12 cellular contexts compared by ENCODE assay signal in the genomic region with DNA sequence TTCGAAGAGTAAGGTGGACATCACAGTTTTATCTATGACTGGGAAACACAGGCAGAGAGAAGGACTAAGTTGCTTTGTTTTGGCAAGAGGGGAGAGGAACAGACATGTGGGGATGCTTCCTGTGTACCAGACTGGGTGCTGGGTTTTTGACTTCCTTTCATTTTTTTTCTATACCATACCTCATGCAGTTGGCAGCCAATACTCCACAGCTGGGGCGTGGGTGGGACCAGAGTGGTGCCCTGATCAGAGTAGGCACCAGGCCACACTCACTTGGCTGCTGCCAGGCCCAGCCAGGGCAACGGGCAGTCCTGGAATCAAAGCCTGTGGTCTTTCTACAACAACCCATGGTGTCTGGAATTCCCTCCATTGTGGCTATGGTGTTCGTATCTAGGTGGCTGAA. TPM values are rescaled to one million over a fixed set of nuclear protein-coding genes. Genes with fewer than 3 reads are reported as not detected.
DNase-seq lines count a peak whose midpoint lies in the region; ATAC-seq and TF ChIP-seq lines count a peak whose summit lies in the region.
"Had no signal": no experiment of that assay in that cellular context is flagged by ENCODE, and none has a peak within 500 bp of the region (broad histone marks: within the 10 kb centered on the region; RNA-seq: fewer than 3 reads in every experiment).

No MANE protein-coding gene starts in this region.

- DNase-seq in activated naive CD4-positive, alpha-beta T cell treated with anti-CD3 and anti-CD28 coated beads for 36 hours: peak; percentile 33
- no peak for DNase-seq in activated naive CD4-positive, alpha-beta T cell treated with anti-CD3 and anti-CD28 coated beads, Interleukin-2, amount 10 ng/mL, durations not matched to agents 7 days and 5 days
- DNase-seq in chondrocyte (ENCODE audit: low spot score): no peak
- DNase-seq in mesenchymal stem cell: no peak
- no peak for DNase-seq in tibial nerve (ENCODE audit: low spot score in 2 of 2)
- DNase-seq in GDM1 (lab: John Stamatoyannopoulos, UW): no peak
- no peak for DNase-seq in BE2C
- DNase-seq: NCI-H82, substantia nigra had no signal

- 94% methylated on average over 4 of the region's 4 CpGs for WGBS in mesenchymal stem cell
- 73 to 85% methylated on average over 4 of the region's 4 CpGs for WGBS in tibial nerve, 2 donors

- TF ChIP-seq EP300 in tibial nerve (IDR thresholded peaks at IDR 0.05): no peak

- peaks cover under 1% of the 10 kb centered on the region for H3K9me3 Mint-ChIP-seq in activated naive CD4-positive, alpha-beta T cell treated with anti-CD3 and anti-CD28 coated beads for 36 hours
- H3K9me3 Mint-ChIP-seq in activated naive CD4-positive, alpha-beta T cell treated with anti-CD3 and anti-CD28 coated beads, Interleukin-2, amount 10 ng/mL, durations not matched to agents 7 days and 5 days: peaks cover 5% of the 10 kb centered on the region
- H3K9me3 Mint-ChIP-seq in chondrocyte (ENCODE audit: low read depth): peaks cover 3% of the 10 kb centered on the region

- H3K9me3 ChIP-seq in mesenchymal stem cell (ENCODE audit: control insufficient read depth, low read length): peaks cover 2% of the 10 kb centered on the region
- peaks cover 0 to 9% (median 0%) of the 10 kb centered on the region in 4 donors for H3K9me3 ChIP-seq in tibial nerve
- H3K9me3 ChIP-seq in BE2C: no peaks in the 10 kb centered on the region
- H3K9me3 ChIP-seq: HAP-1 had no signal

- H3K27me3 Mint-ChIP-seq in activated naive CD4-positive, alpha-beta T cell treated with anti-CD3 and anti-CD28 coated beads for 36 hours (ENCODE audit: low read depth): no peaks in the 10 kb centered on the region
- H3K27me3 Mint-ChIP-seq in activated naive CD4-positive, alpha-beta T cell treated with anti-CD3 and anti-CD28 coated beads, Interleukin-2, amount 10 ng/mL, durations not matched to agents 7 days and 5 days: peaks cover 26% of the 10 kb centered on the region
- H3K27me3 Mint-ChIP-seq in chondrocyte (ENCODE audit: low read depth): no peaks in the 10 kb centered on the region

- peak overlapping the region in 1 of 2 experiments; percentile 37 for H3K4me3 ChIP-seq in mesenchymal stem cell (ENCODE audit: insufficient read depth in 1 of 2, low read depth in 1 of 2, low read length in 2 of 2)
- no peak overlapping the region for H3K4me3 ChIP-seq in tibial nerve
- H3K4me3 ChIP-seq in BE2C (ENCODE audit: low read depth, low read length): no peak overlapping the region
- H3K4me3 ChIP-seq: HAP-1 had no signal

- peak overlapping the region; percentile 40 to 85 for H3K18ac ChIP-seq in mesenchymal stem cell (ENCODE audit: low read depth in 1 of 2, low read length in 2 of 2)

- H2BK5ac ChIP-seq in mesenchymal stem cell (ENCODE audit: low read depth, low read length, poor library complexity, severe bottlenecking): no peak overlapping the region

- peak overlapping the region in 1 of 2 experiments; percentile 51 for H3K23ac ChIP-seq in mesenchymal stem cell (ENCODE audit: low read length in 2 of 2)

- H2AFZ ChIP-seq in mesenchymal stem cell (ENCODE audit: low read depth, low read length): no peak overlapping the region

- no peak for TF ChIP-seq POLR2A in tibial nerve (IDR thresholded peaks at IDR 0.05)

- peaks cover 22% of the 10 kb centered on the region for H3K4me1 Mint-ChIP-seq in activated naive CD4-positive, alpha-beta T cell treated with anti-CD3 and anti-CD28 coated beads for 36 hours (ENCODE audit: low read depth)
- peaks cover 15% of the 10 kb centered on the region for H3K4me1 Mint-ChIP-seq in activated naive CD4-positive, alpha-beta T cell treated with anti-CD3 and anti-CD28 coated beads, Interleukin-2, amount 10 ng/mL, durations not matched to agents 7 days and 5 days
- peaks cover 97% of the 10 kb centered on the region for H3K4me1 Mint-ChIP-seq in chondrocyte (ENCODE audit: low read depth)

- H3K14ac ChIP-seq in mesenchymal stem cell (ENCODE audit: low read length in 2 of 2): peak overlapping the region in 1 of 2 experiments; percentile 57

- H3K27me3 ChIP-seq in mesenchymal stem cell (ENCODE audit: control insufficient read depth in 1 of 2, insufficient read depth in 1 of 2, low read length in 2 of 2) (no peaks in the 10 kb centered on the region), tibial nerve (no peaks in the 10 kb centered on the region), BE2C (0 out of 2 replicates have a peak, but pooled peaks cover 3% of the 10 kb centered on the region)

- CTCF ChIA-PET in activated naive CD4-positive, alpha-beta T cell treated with anti-CD3 and anti-CD28 coated beads for 36 hours (lab: Charles Lee): no interaction called here
- CTCF ChIA-PET in activated naive CD4-positive, alpha-beta T cell treated with anti-CD3 and anti-CD28 coated beads, Interleukin-2, amount 10 ng/mL, durations not matched to agents 7 days and 5 days (lab: Charles Lee): no interaction called here

- peak overlapping the region; percentile 85 for H4K91ac ChIP-seq in mesenchymal stem cell (ENCODE audit: low read length)

- ATAC-seq in GM18858 (IDR thresholded peaks at IDR 0.05; ENCODE audit: unreplicated experiment): no peak

- H3K4me1 ChIP-seq in mesenchymal stem cell (ENCODE audit: control insufficient read depth, insufficient read depth, low read depth, low read length) (peaks cover 28% of the 10 kb centered on the region), tibial nerve (peaks cover 0 to 39% (median 11%) of the 10 kb centered on the region in 4 donors), BE2C (no peaks in the 10 kb centered on the region)
- H3K4me1 ChIP-seq: HAP-1 had no signal

- no peak overlapping the region for H2BK15ac ChIP-seq in mesenchymal stem cell (ENCODE audit: low read depth, poor library complexity, severe bottlenecking)

- H2BK12ac ChIP-seq in mesenchymal stem cell (ENCODE audit: low read length in 2 of 2): peak overlapping the region; percentile 31 to 59

- H3K36me3 Mint-ChIP-seq in activated naive CD4-positive, alpha-beta T cell treated with anti-CD3 and anti-CD28 coated beads for 36 hours (ENCODE audit: low read depth): peaks cover 2% of the 10 kb centered on the region
- H3K36me3 Mint-ChIP-seq in activated naive CD4-positive, alpha-beta T cell treated with anti-CD3 and anti-CD28 coated beads, Interleukin-2, amount 10 ng/mL, durations not matched to agents 7 days and 5 days: peaks cover 3% of the 10 kb centered on the region
- no peaks in the 10 kb centered on the region for H3K36me3 Mint-ChIP-seq in chondrocyte (ENCODE audit: low read depth)

- H4K8ac ChIP-seq in mesenchymal stem cell (ENCODE audit: low read length): peak overlapping the region; percentile 54

- no peak overlapping the region for H3K4me2 ChIP-seq in mesenchymal stem cell (ENCODE audit: low read length, poor library complexity, severe bottlenecking)

- H3K27ac ChIP-seq in mesenchymal stem cell (ENCODE audit: low read length, poor library complexity, severe bottlenecking) (no peak overlapping the region), tibial nerve (peak overlapping the region in 3 of 4 donors; percentile 4 to 84 (median 46))

- no peak overlapping the region for H3K4me3 Mint-ChIP-seq in activated naive CD4-positive, alpha-beta T cell treated with anti-CD3 and anti-CD28 coated beads for 36 hours
- no peak overlapping the region for H3K4me3 Mint-ChIP-seq in activated naive CD4-positive, alpha-beta T cell treated with anti-CD3 and anti-CD28 coated beads, Interleukin-2, amount 10 ng/mL, durations not matched to agents 7 days and 5 days
- H3K4me3 Mint-ChIP-seq in chondrocyte (ENCODE audit: unreplicated experiment): peak overlapping the region; percentile 61
- H3K4me3 Mint-ChIP-seq: T-helper 1 cell treated with Interleukin-12 subunit alpha and Interleukin-12 subunit beta and Interleukin-4 antibody, amounts not matched to agents 30 μg/mL and 1 μg/mL, for 36 hours had no signal

- peaks cover 34% of the 10 kb centered on the region for H3K79me1 ChIP-seq in mesenchymal stem cell (replicated peaks; ENCODE audit: low read length, poor library complexity, severe bottlenecking)

- TF ChIP-seq CTCF in chondrocyte (IDR thresholded peaks at IDR 0.05): no peak
- TF ChIP-seq CTCF in tibial nerve (IDR thresholded peaks at IDR 0.05): no peak
- no peak for TF ChIP-seq CTCF in BE2C (IDR thresholded peaks at IDR 0.05; ENCODE audit: low read depth, low read length)

- intact Hi-C loops in activated naive CD4-positive, alpha-beta T cell treated with anti-CD3 and anti-CD28 coated beads for 36 hours (cut with micrococcal nuclease): no loop called here

- H2BK120ac ChIP-seq in mesenchymal stem cell (ENCODE audit: low read depth, low read length): peak overlapping the region; percentile 3

- H3K9ac ChIP-seq in mesenchymal stem cell (ENCODE audit: low read length): peak overlapping the region; percentile 76

- peak overlapping the region; percentile 30 to 42 for H3K4ac ChIP-seq in mesenchymal stem cell (ENCODE audit: low read depth in 1 of 2, low read length in 2 of 2)

- H2AK5ac ChIP-seq in mesenchymal stem cell (ENCODE audit: low read length, severe bottlenecking): peak overlapping the region; percentile 5

- H3K27ac Mint-ChIP-seq in activated naive CD4-positive, alpha-beta T cell treated with anti-CD3 and anti-CD28 coated beads for 36 hours: no peak overlapping the region
- no peak overlapping the region for H3K27ac Mint-ChIP-seq in activated naive CD4-positive, alpha-beta T cell treated with anti-CD3 and anti-CD28 coated beads, Interleukin-2, amount 10 ng/mL, durations not matched to agents 7 days and 5 days
- H3K27ac Mint-ChIP-seq in chondrocyte (ENCODE audit: unreplicated experiment): peak overlapping the region; percentile 99
- H3K27ac Mint-ChIP-seq: T-helper 1 cell treated with Interleukin-12 subunit alpha and Interleukin-12 subunit beta and Interleukin-4 antibody, amounts not matched to agents 30 μg/mL and 1 μg/mL, for 36 hours had no signal

- H3K36me3 ChIP-seq in mesenchymal stem cell (ENCODE audit: control insufficient read depth in 1 of 2, insufficient read depth in 2 of 2, low read depth in 1 of 2, low read length in 2 of 2) (no peaks in the 10 kb centered on the region), tibial nerve (no peaks in the 10 kb centered on the region), BE2C (no peaks in the 10 kb centered on the region)
- H3K36me3 ChIP-seq: HAP-1 had no signal

RNA-seq across cellular contexts. Expression of gene SH3RF3, which starts 45.2 kb away (rescaled TPM):
- total RNA-seq in activated naive CD4-positive, alpha-beta T cell treated with anti-CD3 and anti-CD28 coated beads for 36 hours: 1 to 10 TPM; 1.8 to 2.0 TPM
- total RNA-seq in chondrocyte (58.8 to 66.2 TPM (median 59.5 TPM) in 3 replicates), tibial nerve (10 to 100 TPM in 2 of 4 donors, 1 to 10 TPM in 2; 6.9 to 18.0 (median 11.4) TPM)
- polyA plus RNA-seq in mesenchymal stem cell (2013, experiment 1 of 2): 23.7 TPM
- polyA plus RNA-seq in mesenchymal stem cell (2013, experiment 2 of 2): 23.0 TPM
- not detected for polyA plus RNA-seq in BE2C (2012; ENCODE audit: insufficient read depth, insufficient read length, low read depth)
